ENCODE assay signal across 12 cellular contexts in the genomic region with DNA sequence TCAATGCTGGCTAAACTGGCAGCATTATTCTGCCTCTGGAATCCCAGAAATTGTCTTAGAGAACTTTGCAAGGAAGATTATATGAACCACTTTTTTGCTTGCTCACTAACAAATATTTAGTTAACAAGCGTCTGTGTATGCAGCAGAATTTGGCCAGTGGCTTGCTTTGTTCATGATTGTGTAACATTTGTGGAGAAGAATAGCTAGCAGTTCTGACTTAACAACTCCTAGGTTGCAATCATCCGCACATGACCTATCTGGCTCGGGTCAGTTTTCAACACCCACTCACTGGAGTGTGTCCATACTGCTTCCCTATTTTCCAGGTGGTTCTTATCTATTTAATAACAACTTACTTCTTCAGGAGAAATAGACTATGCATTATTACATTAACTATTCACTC.
A peak's percentile ranks its signal among the peaks of the same experiment; 100 is the strongest.
DNase-seq lines count a peak whose midpoint lies in the region; ATAC-seq and TF ChIP-seq lines count a peak whose summit lies in the region.
"Had no signal": no experiment of that assay in that cellular context is flagged by ENCODE, and none has a peak within 500 bp of the region (broad histone marks: within the 10 kb centered on the region; RNA-seq: fewer than 3 reads in every experiment).

No MANE protein-coding gene starts in this region.

- no peak for TF ChIP-seq CTCF in adrenal gland (IDR thresholded peaks at IDR 0.05)

- H3K4me1 ChIP-seq in adrenal gland (replicated peaks in 1 of 2) = peaks cover 0 to 10% of the 10 kb centered on the region in 2 donors
- H3K4me1 ChIP-seq: Caco-2 had no signal

- intact Hi-C loops in adrenal gland (cut with DNase I) (no loop called here), cardiac septum (cut with DNase I) (no loop called here), sciatic nerve (cut with DNase I) (no loop called here)

- no peaks in the 10 kb centered on the region for H3K36me3 ChIP-seq in adrenal gland (replicated peaks in 1 of 2)

- H3K27ac ChIP-seq in adrenal gland = no peak overlapping the region

- peak; percentile 94 for ATAC-seq in sciatic nerve
- ATAC-seq in GM21381 (IDR thresholded peaks at IDR 0.05; ENCODE audit: unreplicated experiment) = no peak
- ATAC-seq in GM21423 (IDR thresholded peaks at IDR 0.05; ENCODE audit: unreplicated experiment) = no peak
- ATAC-seq: GM12878 had no signal

- no peaks in the 10 kb centered on the region for H3K27me3 ChIP-seq in adrenal gland

- WGBS in adrenal gland, 4 donors = 33 to 51% (median 41%) methylated on average over 3 of the region's 3 CpGs

- no peak for TF ChIP-seq POLR2A in adrenal gland (IDR thresholded peaks at IDR 0.05)

- H3K4me3 ChIP-seq in adrenal gland = no peak overlapping the region
- H3K4me3 ChIP-seq: GM12878 had no signal

- DNase-seq in GM03348 (ENCODE audit: low spot score) (peak; percentile 78), adrenal gland (peak in 6 of 7 donors; percentile 24 to 59 (median 44)), cardiac septum (ENCODE audit: low spot score) (peak; percentile 81), sciatic nerve (ENCODE audit: low spot score) (no peak), HuH-7.5 (ENCODE audit: low spot score) (no peak)
- no peak for DNase-seq in stimulated activated naive CD4-positive, alpha-beta T cell treated with Interleukin-2 at 50 U/mL for 16 hours (lab: John Stamatoyannopoulos, UW)
- DNase-seq: activated T-cell treated with anti-CD3 and anti-CD28 coated beads, Interleukin-2, amount 50 U/mL, for 24 hours; effector CD4-positive, alpha-beta T cell had no signal

- no peaks in the 10 kb centered on the region for H3K9me3 ChIP-seq in adrenal gland (replicated peaks in 1 of 3)
- H3K9me3 ChIP-seq: Caco-2 had no signal

Comparison
In these comparisons a context has a peak if more than half of its experiments do, and no peak if none do; other contexts are left out.
1. DNase-seq: peak in GM03348 (single experiment), adrenal gland (6 of 7) and cardiac septum (single experiment); none in sciatic nerve (single experiment), stimulated activated naive CD4-positive, alpha-beta T cell treated with Interleukin-2 at 50 U/mL for 16 hours (single experiment) and HuH-7.5 (single experiment).